14 cellular contexts compared by ENCODE assay signal in genomic region chr3:212432-212831, GRCh38. TPM values are rescaled to one million over a fixed set of nuclear protein-coding genes. Genes with fewer than 3 reads are reported as not detected.
DNase-seq lines count a peak whose midpoint lies in the region; ATAC-seq, FAIRE-seq and TF ChIP-seq lines count a peak whose summit lies in the region.
"Had no signal": no experiment of that assay in that cellular context is flagged by ENCODE, and none has a peak within 500 bp of the region (broad histone marks: within the 10 kb centered on the region; RNA-seq: fewer than 3 reads in every experiment).

No MANE protein-coding gene starts in this region.

- SMC1A ChIA-PET in GM12878 (lab: Charles Lee; ENCODE audit: uncharacterized antibody, unreplicated experiment), result interaction anchor here (0.9 to 7.9 kb wide), 8 partner anchors 10 to 141 kb away, joined by 3 to 109 read pairs (median 4); no protein-coding TSS in a partner anchor

- no peaks in the 10 kb centered on the region for H3K4me1 ChIP-seq in GM12878 (ENCODE audit: control insufficient read depth, insufficient read depth, low read length)
- peaks cover 0 to 11% (median 6%) of the 10 kb centered on the region in 3 donors for H3K4me1 ChIP-seq in esophagus squamous epithelium

- RAD21 ChIA-PET in GM12878 (lab: Charles Lee; ENCODE audit: unreplicated experiment), result interaction anchor here (0.9 to 2.4 kb wide), 2 partner anchors 78 to 142 kb away, joined by 3 to 13 read pairs; no protein-coding TSS in a partner anchor

- no peak for TF ChIP-seq CTCF in GM12878 (IDR thresholded peaks at IDR 0.05 in 2 of 3, conservative IDR thresholded peaks at IDR 0.05 in 1 of 3; ENCODE audit: control insufficient read depth in 2 of 3, extremely low read depth in 1 of 3, insufficient read depth in 1 of 3, low read depth in 3 of 3, low read length in 3 of 3)
- no peak for TF ChIP-seq CTCF in WERI-Rb-1 (IDR thresholded peaks at IDR 0.05; ENCODE audit: low read depth, low read length)
- TF ChIP-seq CTCF in esophagus squamous epithelium (IDR thresholded peaks at IDR 0.05), result no peak

- CTCF ChIA-PET in GM12878 (lab: Yijun Ruan, JAX), result interaction anchor here (0.7 to 6.9 kb wide), 3 partner anchors 28 to 141 kb away, joined by 3 to 69 read pairs (median 3); no protein-coding TSS in a partner anchor

- TF ChIP-seq EP300 in GM12878 (IDR thresholded peaks at IDR 0.05; ENCODE audit: borderline replicate concordance in 1 of 2, control insufficient read depth in 1 of 2, low read depth in 2 of 2, low read length in 2 of 2), result peak in 1 of 2 experiments; percentile 46; a peak in 1 of 4 replicates

- no peaks in the 10 kb centered on the region for H3K36me3 ChIP-seq in GM12878 (ENCODE audit: control insufficient read depth in 2 of 2, insufficient read depth in 2 of 2, low read length in 1 of 2)
- H3K36me3 ChIP-seq in WERI-Rb-1, result no peaks in the 10 kb centered on the region
- H3K36me3 ChIP-seq in esophagus squamous epithelium, result no peaks in the 10 kb centered on the region
- H3K36me3 ChIP-seq: thoracic aorta had no signal

- TF ChIP-seq RAD21 in GM12878 (IDR thresholded peaks at IDR 0.05; ENCODE audit: insufficient read depth, low read depth, low read length), result no peak

- in situ Hi-C loops in GM12878 (cut with MboI), result no loop called here

- FAIRE-seq in GM12878 (lab: Jason Lieb, UNC) (no peak), HTR-8/SVneo (lab: Jason Lieb, UNC) (no peak)

- H4K20me1 ChIP-seq in GM12878 (ENCODE audit: control insufficient read depth, insufficient read depth), result no peaks in the 10 kb centered on the region

- H3K27me3 ChIP-seq in GM12878 (replicated peaks in 1 of 2; ENCODE audit: control insufficient read depth in 2 of 2, insufficient read depth in 2 of 2, low read length in 1 of 2), result no peaks in the 10 kb centered on the region
- H3K27me3 ChIP-seq in WERI-Rb-1 (ENCODE audit: insufficient read depth, low read depth, severe bottlenecking), result no peaks in the 10 kb centered on the region
- no peaks in the 10 kb centered on the region for H3K27me3 ChIP-seq in esophagus squamous epithelium

- ATAC-seq in GM18861 (IDR thresholded peaks at IDR 0.05; ENCODE audit: unreplicated experiment) (peak; percentile 87), GM21576 (IDR thresholded peaks at IDR 0.05; ENCODE audit: unreplicated experiment) (peak; percentile 79), HG03103 (IDR thresholded peaks at IDR 0.05; ENCODE audit: low read depth, unreplicated experiment) (peak; percentile 64), GM12878 (peak; percentile 89)

- DNase-seq in GM12878 (ENCODE audit: low read depth, low spot score), result peak; percentile 50
- no peak for DNase-seq in WERI-Rb-1
- no peak for DNase-seq in HTR-8/SVneo (ENCODE audit: insufficient read length, low spot score)
- DNase-seq in esophagus squamous epithelium (lab: John Stamatoyannopoulos, UW), result no peak
- no peak for DNase-seq in ecto neural progenitor cell (ENCODE audit: low spot score)
- DNase-seq: CD4-positive, CD25-positive, alpha-beta regulatory T cell; cerebellar nuclear complex; NCI-H2029 treated with DMSO at 0.1 percent for 48 hours; stimulated activated CD4-positive, alpha-beta T cell treated with anti-CD3 and anti-CD28 coated beads, Interleukin-2, amount 100 ng/mL, for 48 hours had no signal

- WGBS in GM12878 (ENCODE audit: insufficient coverage, insufficient replicate concordance, low lambda C conversion rate, missing lambda C conversion rate), result 0% methylated on average over 4 of the region's 4 CpGs
- WGBS in esophagus squamous epithelium, 2 donors, result 46 to 62% methylated on average over 4 of the region's 4 CpGs

- TF ChIP-seq POLR2A in GM12878 (IDR thresholded peaks at IDR 0.05; ENCODE audit: low read depth, low read length) (no peak), esophagus squamous epithelium (IDR thresholded peaks at IDR 0.05) (no peak)

- no peak overlapping the region; the same call in 1 of the 2 replicates for H3K9ac ChIP-seq in GM12878 (ENCODE audit: control insufficient read depth, insufficient read depth, low read length)

- peak overlapping the region; percentile 40 for H3K4me2 ChIP-seq in GM12878 (ENCODE audit: control insufficient read depth, insufficient read depth)

- no peaks in the 10 kb centered on the region for H3K79me2 ChIP-seq in GM12878 (ENCODE audit: control insufficient read depth, insufficient read depth, low read length)

- intact Hi-C loops in GM12878 (cut with micrococcal nuclease; ENCODE audit: unreplicated experiment), result loop anchor here (5.0 kb wide), 1 partner anchor 65 kb away; no protein-coding TSS in a partner anchor
- intact Hi-C loops in esophagus squamous epithelium (cut with DNase I), result no loop called here

- POLR2A ChIA-PET in GM12878 (lab: Charles Lee), result interaction anchor here (1.2 to 1.6 kb wide), 3 partner anchors 59 to 67 kb away, joined by 3 read pairs; no protein-coding TSS in a partner anchor

- H3K27ac ChIP-seq in GM12878 (ENCODE audit: control insufficient read depth, insufficient read depth) (no peak overlapping the region), WERI-Rb-1 (no peak overlapping the region), esophagus squamous epithelium (no peak overlapping the region)
- H3K27ac ChIP-seq: RWPE1, thoracic aorta had no signal

- H3K4me3 ChIP-seq in GM12878 (no peak overlapping the region), WERI-Rb-1 (ENCODE audit: low read depth, low read length) (no peak overlapping the region), esophagus squamous epithelium (no peak overlapping the region)
- H3K4me3 ChIP-seq: thoracic aorta had no signal

- BruUV-seq in GM12878 (replicated peaks; lab: Mats Ljungman, UMichigan), result no TSS peak

- peak overlapping the region; percentile 87 for H2AFZ ChIP-seq in GM12878 (ENCODE audit: control insufficient read depth, low read depth, low read length)

- no peaks in the 10 kb centered on the region for H3K9me3 ChIP-seq in GM12878 (replicated peaks; ENCODE audit: control insufficient read depth, insufficient read depth, low read length)
- H3K9me3 ChIP-seq in WERI-Rb-1 (ENCODE audit: severe bottlenecking), result no peaks in the 10 kb centered on the region
- H3K9me3 ChIP-seq in esophagus squamous epithelium, result no peaks in the 10 kb centered on the region
- H3K9me3 ChIP-seq: thoracic aorta had no signal

TF ChIP-seq in GM12878, 131 proteins besides CTCF, POLR2A, EP300 and RAD21 (continues in another document):
- no peak for TF ChIP-seq CHD4 (IDR thresholded peaks at IDR 0.05)
- peak; percentile 89 for TF ChIP-seq HDGF (IDR thresholded peaks at IDR 0.05)
- TF ChIP-seq ZNF687 (IDR thresholded peaks at IDR 0.05), result peak; percentile 55
- TF ChIP-seq TARDBP (IDR thresholded peaks at IDR 0.05; ENCODE audit: borderline replicate concordance), result no peak
- TF ChIP-seq TAF1 (IDR thresholded peaks at IDR 0.05; ENCODE audit: borderline replicate concordance, low read depth, low read length), result peak; percentile 50; the same call in 1 of the 2 replicates
- no peak for TF ChIP-seq POLR2AphosphoS2 (IDR thresholded peaks at IDR 0.05; ENCODE audit: low read depth, low read length)

RNA-seq across cellular contexts. Expression of gene CHL1, which starts 15.9 kb away (rescaled TPM):
- 6.6 and 7.8 TPM in 2 replicates for total RNA-seq in GM12878 (2013; cell fraction: nucleolus; rRNA removed)
- 1.8 and 4.1 TPM in 2 replicates for total RNA-seq in GM12878 (2014; rRNA removed)
- total RNA-seq in GM12878 (2014; rRNA removed; fragmentation: Illumina TruSeq; extraction: Trizol), result 3.0 and 3.4 TPM in 2 replicates
- 1.9 and 2.2 TPM in 2 replicates for total RNA-seq in GM12878 (2021)
- not detected for polyA plus RNA-seq in GM12878 (2011; ENCODE audit: low read depth)
- 30.4 and 48.4 TPM in 2 replicates for polyA plus RNA-seq in GM12878 (2011; rRNA removed)
- 8.3 and 11.8 TPM in 2 replicates for polyA plus RNA-seq in GM12878 (2011; cell fraction: cytosol; rRNA removed)
- polyA plus RNA-seq in GM12878 (2011; cell fraction: nucleus; rRNA removed), result 26.4 and 43.6 TPM in 2 replicates
- 0.24 and 0.64 TPM in 2 replicates for polyA plus RNA-seq in GM12878 (2012)
- polyA plus RNA-seq in GM12878 (2014; fragmentation: Illumina TruSeq; extraction: Trizol), result 1.7 and 1.8 TPM in 2 replicates
- polyA plus RNA-seq in GM12878 (2014; fragmentation: Nextera tagmentation; extraction: Ambion mirVana), result 1 to 10 TPM in 1 of 2 experiments, under 1 TPM in 1; 0.97 to 1.7 TPM
- polyA plus RNA-seq in GM12878 (2014; rRNA removed), result 0.91 and 2.5 TPM in 2 replicates
- polyA plus RNA-seq in GM12878 (2016; fragmentation: Nextera tagmentation; extraction: Ambion mirVana), result 1 to 10 TPM in 1 of 2 experiments, under 1 TPM in 1; 0.71 to 1.0 TPM
- 50.2 and 53.3 TPM in 2 replicates for polyA minus RNA-seq in GM12878 (2011; rRNA and poly(A)+ RNA removed)
- polyA minus RNA-seq in GM12878 (2011; cell fraction: cytosol; rRNA and poly(A)+ RNA removed), result 13.6 and 18.3 TPM in 2 replicates
- 77.6 and 94.1 TPM in 2 replicates for polyA minus RNA-seq in GM12878 (2011; cell fraction: nucleus; rRNA and poly(A)+ RNA removed)
- total RNA-seq in esophagus squamous epithelium, result 10 to 100 TPM in 3 of 4 donors, 1 to 10 TPM in 1; 3.7 to 44.3 (median 23.4) TPM
- total RNA-seq: CD4-positive, CD25-positive, alpha-beta regulatory T cell had no signal
- polyA plus RNA-seq: CD4-positive, CD25-positive, alpha-beta regulatory T cell had no signal
